In the genomic region with DNA sequence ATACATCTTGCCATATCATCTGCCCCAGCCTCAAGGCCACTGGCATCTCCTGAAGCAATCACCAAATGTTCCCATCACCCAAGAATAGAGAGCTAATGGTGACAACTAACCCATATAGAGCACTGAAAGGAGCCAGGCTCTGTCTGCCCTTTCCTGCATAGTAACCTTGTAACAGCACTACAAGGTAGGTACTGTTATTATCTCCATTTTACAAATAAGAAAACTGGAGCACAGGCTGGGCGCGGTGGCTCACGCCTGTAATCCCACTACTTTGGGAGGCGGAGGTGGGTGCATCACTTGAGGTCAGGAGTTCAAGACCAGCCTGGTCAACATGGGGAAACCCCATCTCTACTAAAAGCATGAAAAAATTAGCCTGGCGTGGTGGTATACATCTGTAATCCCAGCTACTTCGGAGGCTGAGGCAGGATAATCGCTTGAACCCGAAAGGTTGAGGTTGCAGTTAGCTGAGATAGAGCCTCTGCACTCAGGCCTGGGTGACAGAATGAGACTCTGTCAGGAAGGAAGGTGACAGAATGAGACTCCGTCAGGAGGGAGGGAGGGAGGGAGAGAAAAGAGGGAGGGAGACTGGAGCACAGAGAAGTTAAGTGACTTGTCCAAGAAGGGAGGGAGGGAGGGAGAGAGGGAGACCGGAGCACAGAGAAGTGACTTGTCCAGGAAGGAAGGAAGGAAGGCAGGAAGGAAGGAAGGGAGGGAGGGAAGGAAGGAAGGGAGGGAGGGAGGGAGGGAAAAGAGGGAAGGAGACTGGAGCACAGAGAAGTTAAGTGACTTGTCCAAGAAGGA, we compare ENCODE assay signal across 11 cellular contexts. TPM values are rescaled to one million over a fixed set of nuclear protein-coding genes. Genes with fewer than 3 reads are reported as not detected.
DNase-seq lines count a peak whose midpoint lies in the region; ATAC-seq, FAIRE-seq and TF ChIP-seq lines count a peak whose summit lies in the region.
"Had no signal": no experiment of that assay in that cellular context is flagged by ENCODE, and none has a peak within 500 bp of the region (broad histone marks: within the 10 kb centered on the region; RNA-seq: fewer than 3 reads in every experiment).

No MANE protein-coding gene starts in this region.

- H3K4me1 Mint-ChIP-seq in activated B cell treated with CpG ODN at 0.5 μM for 24 hours = peaks cover 30% of the 10 kb centered on the region

- no peaks in the 10 kb centered on the region for H4K20me1 ChIP-seq in GM23248 (ENCODE audit: insufficient read depth)
- no peaks in the 10 kb centered on the region for H4K20me1 ChIP-seq in keratinocyte (ENCODE audit: control insufficient read depth, extremely low read depth, insufficient read depth, low read length)

- H3K27me3 ChIP-seq in GM23248 (replicated peaks; ENCODE audit: insufficient read depth) (no peaks in the 10 kb centered on the region), keratinocyte (ENCODE audit: control insufficient read depth, extremely low read depth, insufficient read depth, low read length) (no peaks in the 10 kb centered on the region)

- H3K9me3 Mint-ChIP-seq in activated B cell treated with CpG ODN at 0.5 μM for 24 hours = no peaks in the 10 kb centered on the region
- H3K9me3 Mint-ChIP-seq: dendritic cell treated with granulocyte-macrophage colony-stimulating factor and Interleukin-4, amounts not matched to agents 40 ng/mL and 50 ng/mL, for 4 days had no signal

- H3K4me1 ChIP-seq in A549 (peaks cover 9% of the 10 kb centered on the region; the same call in 2 of the 3 replicates), GM23248 (ENCODE audit: insufficient read depth) (no peaks in the 10 kb centered on the region), keratinocyte (ENCODE audit: control insufficient read depth, extremely low read depth, insufficient read depth, low read length) (peaks cover 6% of the 10 kb centered on the region)

- H2AFZ ChIP-seq in GM23248 (0 out of 2 replicates have a peak overlapping the region, but pooled peaks have one; percentile 12), keratinocyte (ENCODE audit: control insufficient read depth, low read length) (peak overlapping the region; percentile 53)

- TF ChIP-seq CTCF in A549 (IDR thresholded peaks at IDR 0.05) (no peak), activated B cell treated with CpG ODN at 0.5 μM for 24 hours (IDR thresholded peaks at IDR 0.05) (no peak), keratinocyte (optimal IDR thresholded peaks at IDR 0.05 in 1 of 3, IDR thresholded peaks at IDR 0.05 in 1 of 3, conservative IDR thresholded peaks at IDR 0.05 in 1 of 3; ENCODE audit: extremely low read depth in 1 of 3, insufficient read depth in 2 of 3, low read length in 3 of 3) (no peak)

- CTCF ChIA-PET in A549 (lab: Yijun Ruan, JAX) (no interaction called here), activated B cell treated with CpG ODN at 0.5 μM for 24 hours (lab: Charles Lee) (no interaction called here)

- dilution Hi-C loops in keratinocyte (cut with MboI; ENCODE audit: extremely low pct_ligation_motif_present, low sequenced_read_pairs) = no loop called here

- WGBS in A549 (ENCODE audit: missing lambda C conversion rate) = 86% methylated on average over 9 of the region's 10 CpGs
- 84 to 94% methylated on average over 8 to 10 of the region's 10 CpGs for WGBS in GM23248 (ENCODE audit: low coverage in 1 of 2, low lambda C conversion rate in 2 of 2, missing lambda C conversion rate in 2 of 2), 2 experiments

- no peaks in the 10 kb centered on the region for H3K27me3 Mint-ChIP-seq in activated B cell treated with CpG ODN at 0.5 μM for 24 hours

- no peaks in the 10 kb centered on the region for H3K9me2 ChIP-seq in GM23248 (ENCODE audit: insufficient read depth)

- ATAC-seq in A549 = no peak
- no peak for ATAC-seq in activated B cell treated with CpG ODN at 0.5 μM for 24 hours (ENCODE audit: low read depth)
- ATAC-seq in GM19397 (IDR thresholded peaks at IDR 0.05; ENCODE audit: unreplicated experiment) = no peak

- TF ChIP-seq RAD21 in A549 (conservative IDR thresholded peaks at IDR 0.05 in 1 of 2, IDR thresholded peaks at IDR 0.05 in 1 of 2) = no peak

- H3K4me2 ChIP-seq in A549 (peak overlapping the region; percentile 85), GM23248 (ENCODE audit: unreplicated experiment) (no peak overlapping the region), keratinocyte (ENCODE audit: control insufficient read depth, extremely low read depth, insufficient read depth, low read depth, low read length) (peak overlapping the region; percentile 78)

- no peak for TF ChIP-seq EP300 in A549 (IDR thresholded peaks at IDR 0.05)

- H3K79me2 ChIP-seq in GM23248 (ENCODE audit: insufficient read depth) (peaks cover 14% of the 10 kb centered on the region; the same call in 1 of the 2 replicates), keratinocyte (ENCODE audit: control insufficient read depth, insufficient read depth, low read length) (peaks cover 65% of the 10 kb centered on the region)

- intact Hi-C loops in activated B cell treated with CpG ODN at 0.5 μM for 24 hours (cut with micrococcal nuclease) = loop anchor here (5.0 kb wide), 2 partner anchors 1784 to 1834 kb away; partner anchors contain the start of gene MSANTD4

- in situ Hi-C loops in GM23248 (cut with MboI) = no loop called here

- DNase-seq in A549 (ENCODE audit: low read depth in 1 of 2, low spot score in 1 of 2) = no peak
- DNase-seq in GM23248 = peak; percentile 4
- no peak for DNase-seq in activated B cell treated with CpG ODN at 0.5 μM for 24 hours
- DNase-seq in keratinocyte (ENCODE audit: low read depth, low spot score) = no peak
- DNase-seq in NCI-H510A treated with DMSO at 0.1 percent for 48 hours (lab: John Stamatoyannopoulos, UW) = no peak
- no peak for DNase-seq in stimulated activated CD4-positive, alpha-beta T cell treated with anti-CD3 and anti-CD28 coated beads, Interleukin-12 subunit alpha, Interleukin-12 subunit beta, amount 100 ng/mL, for 4 hours
- DNase-seq in ecto neural progenitor cell (ENCODE audit: low spot score) = no peak

- no peaks in the 10 kb centered on the region for H3K9me3 ChIP-seq in A549
- no peaks in the 10 kb centered on the region for H3K9me3 ChIP-seq in GM23248 (ENCODE audit: low read depth)
- H3K9me3 ChIP-seq in keratinocyte (ENCODE audit: control insufficient read depth, low read depth, low read length) = no peaks in the 10 kb centered on the region
- H3K9me3 ChIP-seq: heart left ventricle, mucosa of descending colon had no signal

- H3K4me3 ChIP-seq in A549 (no peak overlapping the region), GM23248 (no peak overlapping the region; the same call in 1 of the 2 replicates), keratinocyte (ENCODE audit: control insufficient read depth in 2 of 3, extremely low read depth in 1 of 3, insufficient read depth in 2 of 3, low read depth in 1 of 3, low read length in 3 of 3) (peak overlapping the region; percentile 92 to 97 (median 95))
- H3K4me3 ChIP-seq: heart left ventricle, mucosa of descending colon had no signal

- peaks cover 15% of the 10 kb centered on the region for H3K36me3 Mint-ChIP-seq in activated B cell treated with CpG ODN at 0.5 μM for 24 hours (ENCODE audit: low read depth)

- POLR2A ChIA-PET in A549 (lab: Yijun Ruan, JAX) (no interaction called here), activated B cell treated with CpG ODN at 0.5 μM for 24 hours (lab: Charles Lee) (interaction anchor here (0.7 to 2.6 kb wide), 2 partner anchors 16 kb away, joined by 4 to 6 read pairs; no protein-coding TSS in a partner anchor)

- no peaks in the 10 kb centered on the region for H3K36me3 ChIP-seq in GM23248 (ENCODE audit: low read depth)
- peaks cover 0 to 4% of the 10 kb centered on the region in 2 experiments for H3K36me3 ChIP-seq in keratinocyte (ENCODE audit: control insufficient read depth in 2 of 2, extremely low read depth in 1 of 2, insufficient read depth in 2 of 2, low read length in 2 of 2)
- H3K36me3 ChIP-seq: heart left ventricle had no signal

- H3K9me1 ChIP-seq in keratinocyte (ENCODE audit: control insufficient read depth, extremely low read depth, insufficient read depth, low read length) = no peaks in the 10 kb centered on the region

- peak overlapping the region; percentile 91 to 95; a peak in 4 of 6 replicates for H3K27ac ChIP-seq in A549
- no peak overlapping the region for H3K27ac ChIP-seq in GM23248
- H3K27ac ChIP-seq in keratinocyte (ENCODE audit: control insufficient read depth, insufficient read depth, low read length) = no peak overlapping the region
- H3K27ac ChIP-seq: heart left ventricle had no signal

- H3K27ac Mint-ChIP-seq in activated B cell treated with CpG ODN at 0.5 μM for 24 hours = peak overlapping the region; percentile 12
- H3K27ac Mint-ChIP-seq: dendritic cell treated with granulocyte-macrophage colony-stimulating factor and Interleukin-4, amounts not matched to agents 40 ng/mL and 50 ng/mL, for 4 days had no signal

- H3K9ac ChIP-seq in GM23248 = no peak overlapping the region
- no peak overlapping the region for H3K9ac ChIP-seq in keratinocyte (ENCODE audit: control insufficient read depth, extremely low read depth, insufficient read depth, low read length)

- peaks cover 7% of the 10 kb centered on the region; the same call in 1 of the 2 replicates for H3F3A ChIP-seq in GM23248 (ENCODE audit: insufficient read depth)

- TF ChIP-seq POLR2A in A549 (IDR thresholded peaks at IDR 0.05; ENCODE audit: low read length) = no peak

- H3K4me3 Mint-ChIP-seq in activated B cell treated with CpG ODN at 0.5 μM for 24 hours = peak overlapping the region; percentile 44
- H3K4me3 Mint-ChIP-seq: dendritic cell treated with granulocyte-macrophage colony-stimulating factor and Interleukin-4, amounts not matched to agents 40 ng/mL and 50 ng/mL, for 4 days had no signal

- no peak for FAIRE-seq in A549 (lab: Jason Lieb, UNC)
- FAIRE-seq in keratinocyte (lab: Jason Lieb, UNC) = no peak

TF ChIP-seq in A549, 52 proteins besides CTCF, POLR2A, EP300 and RAD21 (continues in another document):
- TF ChIP-seq CBX8 (IDR thresholded peaks at IDR 0.05) = no peak

RNA-seq across cellular contexts. Expression of gene SLC35F2, which starts 2.2 kb away (rescaled TPM):
- polyA plus RNA-seq in A549 (2011; rRNA removed) (27.0 and 30.0 TPM in 2 replicates), A549 (2017; fragmentation: RNase III; extraction: RNeasy Plus Mini Kit Qiagen cat#74134 plus additional on column Dnase treatment) (32.4 to 33.6 TPM (median 32.8 TPM) in 3 replicates), GM23248 (2016; fragmentation: Nextera tagmentation; extraction: Ambion mirVana) (11.5 and 12.4 TPM in 2 replicates), keratinocyte (31.6 to 59.5 TPM (median 47.2 TPM) in 3 replicates)
- polyA plus RNA-seq in A549 (2012; cell fraction: cytosol; rRNA removed) = 12.6 and 15.7 TPM in 2 replicates
- 7.3 and 11.4 TPM in 2 replicates for polyA plus RNA-seq in A549 (2012; cell fraction: nucleus; rRNA removed)
- 31.9 and 34.6 TPM in 2 replicates for polyA minus RNA-seq in A549 (2011; rRNA and poly(A)+ RNA removed)
- total RNA-seq in GM23248 (2014; rRNA removed; shearing (Covaris generic)) = 11.5 and 12.9 TPM in 2 replicates
- total RNA-seq in activated B cell treated with CpG ODN at 0.5 μM for 24 hours = 20.5 and 21.9 TPM in 2 replicates
- 19.6 TPM for polyA plus RNA-seq in keratinocyte (2011; ENCODE audit: low read depth)
- polyA plus RNA-seq in keratinocyte (2011; cell fraction: cytosol; rRNA removed) = 26.4 and 37.9 TPM in 2 replicates
- 43.4 and 47.4 TPM in 2 replicates for polyA plus RNA-seq in keratinocyte (2011; cell fraction: nucleus; rRNA removed)
- 29.4 and 49.2 TPM in 2 replicates for polyA plus RNA-seq in keratinocyte (2012; ENCODE audit: low replicate concordance)
- polyA minus RNA-seq in keratinocyte = 55.3 to 77.1 TPM (median 62.2 TPM) in 3 replicates
- 36.8 TPM for polyA minus RNA-seq in keratinocyte (2011; cell fraction: cytosol; rRNA and poly(A)+ RNA removed)
- polyA minus RNA-seq in keratinocyte (2011; cell fraction: nucleus; rRNA and poly(A)+ RNA removed) = 29.5 and 52.7 TPM in 2 replicates

Comparison
In these comparisons a context has a peak if more than half of its experiments do, and no peak if none do; other contexts are left out.
1. H3K27ac ChIP-seq: peak in A549 (2 of 2); none in GM23248 (single experiment) and keratinocyte (single experiment).
2. H3K4me3 ChIP-seq: peak in keratinocyte (3 of 3); none in A549 (single experiment) and GM23248 (single experiment).